11 cellular contexts compared by ENCODE assay signal in genomic region chr22:29098296-29098695, GRCh38. TPM values are rescaled to one million over a fixed set of nuclear protein-coding genes. Genes with fewer than 3 reads are reported as not detected.
"Had no signal": no experiment of that assay in that cellular context is flagged by ENCODE, and none has a peak within 500 bp of the region (broad histone marks: within the 10 kb centered on the region; RNA-seq: fewer than 3 reads in every experiment).

No MANE protein-coding gene starts in this region.

- H3K9me3 ChIP-seq: HAP-1 had no signal

- H3K4me3 ChIP-seq: HAP-1 had no signal

- H3K27ac ChIP-seq: HL-60 had no signal

- ATAC-seq: HCT116, HepG2 had no signal

- DNase-seq: GOT3, H7, HFFc6, KBM-7 had no signal

RNA-seq across cellular contexts. Expression of gene KREMEN1, which starts 25.5 kb away (rescaled TPM):
- polyA plus RNA-seq: IgD-negative memory B cell had no signal

RNA-seq across cellular contexts. Expression of gene C22orf31, which starts 36.7 kb away (rescaled TPM):
- total RNA-seq: H4, H7, HepG2, HFFc6, HT1080 had no signal
- polyA plus RNA-seq: HepG2, IgD-negative memory B cell had no signal
